Comparison of ENCODE assay signal across 8 cellular contexts in the genomic region with DNA sequence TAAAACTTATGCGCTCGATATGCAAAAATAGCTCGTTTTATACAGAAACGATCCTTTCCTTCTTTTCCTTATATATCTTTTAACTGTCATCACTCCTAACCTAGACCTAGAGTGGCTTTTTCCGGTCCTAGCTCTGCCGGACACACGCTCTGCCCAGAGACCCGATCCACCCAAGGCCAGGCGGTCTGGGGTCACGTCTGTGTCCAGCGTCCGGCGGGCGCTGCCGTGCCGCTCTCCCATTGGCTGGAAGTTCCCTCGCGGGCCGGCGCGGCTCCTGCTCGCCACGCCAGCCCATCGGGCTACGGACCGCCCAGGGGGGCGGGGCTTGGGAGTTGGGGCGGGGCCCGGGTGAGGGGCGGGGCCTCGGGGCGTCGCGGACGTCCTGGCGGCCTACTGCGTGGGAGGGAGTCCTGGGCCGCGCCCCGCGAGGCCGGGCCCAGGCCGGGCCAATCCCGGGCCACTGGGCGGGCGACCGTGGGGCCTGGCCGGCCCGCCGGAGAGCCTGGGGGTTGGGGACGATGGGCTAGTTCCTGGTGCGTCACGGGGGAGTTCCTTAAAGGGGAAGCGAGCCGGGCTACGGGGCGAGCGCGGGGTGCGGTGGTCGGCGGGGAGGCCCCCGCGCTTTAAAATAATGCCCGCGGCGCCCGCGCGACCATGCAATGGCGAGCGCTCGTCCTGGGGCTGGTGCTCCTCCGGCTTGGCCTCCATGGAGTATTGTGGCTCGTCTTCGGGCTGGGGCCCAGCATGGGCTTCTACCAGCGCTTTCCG. TPM values are rescaled to one million over a fixed set of nuclear protein-coding genes. Genes with fewer than 3 reads are reported as not detected.
DNase-seq lines count a peak whose midpoint lies in the region; ATAC-seq, FAIRE-seq and TF ChIP-seq lines count a peak whose summit lies in the region.

A gene (plus strand): TSS at position 556 of the 768 bp plus-strand sequence. CDS start 99 bp downstream, at position 655.

- H4K20me1 ChIP-seq in OCI-LY3 (ENCODE audit: insufficient read depth, low read length) (peaks cover 10% of the 10 kb centered on the region), endothelial cell of umbilical vein (replicated peaks; ENCODE audit: control insufficient read depth, extremely low read depth, insufficient read depth, low read length) (no peaks in the 10 kb centered on the region)

- H3K4me1 Mint-ChIP-seq in Caco-2 (ENCODE audit: low read depth, unreplicated experiment) = peaks cover 12% of the 10 kb centered on the region

- H3K4me2 ChIP-seq in OCI-LY3 (ENCODE audit: low read length) (peak within 1 kb of the TSS; percentile 77), endothelial cell of umbilical vein (ENCODE audit: insufficient read depth, low read length) (peak within 1 kb of the TSS; percentile 96)

- POLR2A ChIA-PET in Caco-2 (lab: Charles Lee) = interaction anchor here (0.6 kb wide), 1 partner anchor 147 kb away, joined by 3 read pairs; no protein-coding TSS in a partner anchor
- POLR2A ChIA-PET in endothelial cell of umbilical vein (lab: Charles Lee) = interaction anchor here (0.9 to 1.0 kb wide), 2 partner anchors 9 to 694 kb away, joined by 3 read pairs; a partner anchor contains a TSS

- peak within 1 kb of the TSS; percentile 49; the same call in 1 of the 2 replicates for H2AFZ ChIP-seq in OCI-LY3 (ENCODE audit: low read depth, low read length)
- H2AFZ ChIP-seq in endothelial cell of umbilical vein (ENCODE audit: low read depth, low read length) = peak within 1 kb of the TSS; percentile 56

- H3K36me3 Mint-ChIP-seq in Caco-2 (ENCODE audit: insufficient read depth, unreplicated experiment) = peaks cover 41% of the 10 kb centered on the region

- H3K27ac ChIP-seq in OCI-LY3 (ENCODE audit: low read length) (peak within 1 kb of the TSS; percentile 96), endothelial cell of umbilical vein (ENCODE audit: insufficient read depth, low read depth, low read length) (peak within 1 kb of the TSS; percentile 92)

- peak; percentile 75 for ATAC-seq in GM21360 (IDR thresholded peaks at IDR 0.05; ENCODE audit: unreplicated experiment)

- BruUV-seq in Caco-2 (replicated peaks; lab: Mats Ljungman, UMichigan) (no TSS peak), endothelial cell of umbilical vein (replicated peaks; lab: Mats Ljungman, UMichigan) (no TSS peak)

- H3K36me3 ChIP-seq in Caco-2 (ENCODE audit: control insufficient read depth, insufficient read depth, low read length) (no peaks in the 10 kb centered on the region; the same call in 1 of the 2 replicates), OCI-LY3 (replicated peaks; ENCODE audit: low read depth, low read length) (peaks cover 17% of the 10 kb centered on the region), endothelial cell of umbilical vein (ENCODE audit: control insufficient read depth in 2 of 2, extremely low read depth in 1 of 2, insufficient read depth in 2 of 2, low read length in 2 of 2) (no peaks in the 10 kb centered on the region)

- H3K4me3 Mint-ChIP-seq in Caco-2 (ENCODE audit: unreplicated experiment) = peak within 1 kb of the TSS; percentile 77

- CTCF ChIA-PET in Caco-2 (lab: Charles Lee) (no interaction called here), endothelial cell of umbilical vein (lab: Charles Lee) (interaction anchor here (1.1 to 2.8 kb wide), 2 partner anchors 9 to 476 kb away, joined by 4 to 11 read pairs; no protein-coding TSS in a partner anchor)

- peak; percentile 72 for TF ChIP-seq POLR2A in endothelial cell of umbilical vein (IDR thresholded peaks at IDR 0.05; ENCODE audit: low read depth, low read length)

- no peak for TF ChIP-seq CTCF in Caco-2 (IDR thresholded peaks at IDR 0.05; ENCODE audit: insufficient read depth in 1 of 2, low read depth in 1 of 2, low read length in 1 of 2, severe bottlenecking in 1 of 2, unreplicated experiment in 1 of 2)
- TF ChIP-seq CTCF in OCI-LY3 (IDR thresholded peaks at IDR 0.05; ENCODE audit: low read depth, low read length) = no peak
- no peak for TF ChIP-seq CTCF in endothelial cell of umbilical vein (IDR thresholded peaks at IDR 0.05; ENCODE audit: extremely low read depth in 1 of 2, insufficient read depth in 1 of 2, low read depth in 1 of 2, low read length in 2 of 2)

- H3K27me3 ChIP-seq in Caco-2 (replicated peaks; ENCODE audit: control insufficient read depth, insufficient read depth, low read length) (no peaks in the 10 kb centered on the region), OCI-LY3 (ENCODE audit: low read depth, low read length) (no peaks in the 10 kb centered on the region), endothelial cell of umbilical vein (ENCODE audit: control insufficient read depth in 2 of 2, insufficient read depth in 2 of 2, low read length in 2 of 2) (no peaks in the 10 kb centered on the region)

- H3K9me3 Mint-ChIP-seq in Caco-2 (ENCODE audit: unreplicated experiment) = no peaks in the 10 kb centered on the region

- no peaks in the 10 kb centered on the region for H3K9me3 ChIP-seq in Caco-2
- H3K9me3 ChIP-seq in OCI-LY3 (ENCODE audit: insufficient read depth, low read length) = no peaks in the 10 kb centered on the region
- no peaks in the 10 kb centered on the region for H3K9me3 ChIP-seq in endothelial cell of umbilical vein (replicated peaks; ENCODE audit: control insufficient read depth, insufficient read depth, low read length)

- H3K9ac ChIP-seq in OCI-LY3 (ENCODE audit: low read length) (peak within 1 kb of the TSS; percentile 100), endothelial cell of umbilical vein (replicated peaks; ENCODE audit: extremely low read depth, insufficient read depth, low read length) (peak within 1 kb of the TSS; percentile 92)

- H3K4me3 ChIP-seq in Caco-2 (ENCODE audit: low read depth, low read length) (peak within 1 kb of the TSS; percentile 94), OCI-LY3 (ENCODE audit: low read length) (peak within 1 kb of the TSS; percentile 95), endothelial cell of umbilical vein (replicated peaks in 1 of 3; ENCODE audit: insufficient read depth in 1 of 3, low read depth in 1 of 3, low read length in 3 of 3) (peak within 1 kb of the TSS; percentile 82 to 88 (median 83))

- peak; percentile 93 to 97 for DNase-seq in Caco-2
- peak; percentile 87 for DNase-seq in HT-29 (ENCODE audit: low spot score)
- peak; percentile 99 for DNase-seq in activated CD8-positive, alpha-beta memory T cell treated with anti-CD3 and anti-CD28 coated beads, Interleukin-2, amount 50 U/mL, for 48 hours
- peak; percentile 98 for DNase-seq in endothelial cell of umbilical vein (ENCODE audit: low read depth, low spot score)
- peak; percentile 97 for DNase-seq in midbrain (lab: John Stamatoyannopoulos, UW)
- DNase-seq in stimulated activated CD8-positive, alpha-beta memory T cell treated with anti-CD3 and anti-CD28 coated beads, Interleukin-15, amount 100 ng/mL, for 48 hours (ENCODE audit: low read depth in 2 of 2) = peak; percentile 94 to 97

- no peaks in the 10 kb centered on the region for H3K9me1 ChIP-seq in endothelial cell of umbilical vein (replicated peaks; ENCODE audit: control insufficient read depth, extremely low read depth, insufficient read depth, low read length)

- intact Hi-C loops in Caco-2 (cut with micrococcal nuclease; ENCODE audit: unreplicated experiment) = loop anchor here (1.0 to 5.0 kb wide), 4 partner anchors 49 to 445 kb away; a partner anchor contains a TSS
- intact Hi-C loops in endothelial cell of umbilical vein (cut with micrococcal nuclease) = loop anchor here (1.0 to 5.0 kb wide), 7 partner anchors 8 to 695 kb away; a partner anchor contains a TSS

- dilution Hi-C loops in endothelial cell of umbilical vein (cut with MboI; ENCODE audit: extremely low pct_ligation_motif_present, low sequenced_read_pairs) = no loop called here

- peak within 1 kb of the TSS; percentile 95 for H3K27ac Mint-ChIP-seq in Caco-2 (ENCODE audit: unreplicated experiment)

- peaks cover 48% of the 10 kb centered on the region for H3K79me2 ChIP-seq in OCI-LY3 (ENCODE audit: low read length)
- peaks cover 47% of the 10 kb centered on the region for H3K79me2 ChIP-seq in endothelial cell of umbilical vein (ENCODE audit: control insufficient read depth, insufficient read depth, low read length)

- H3K4me1 ChIP-seq in Caco-2 (peaks cover 16% of the 10 kb centered on the region; the same call in 1 of the 2 replicates), OCI-LY3 (ENCODE audit: low read length) (peaks cover 32% of the 10 kb centered on the region), endothelial cell of umbilical vein (ENCODE audit: control insufficient read depth, extremely low read depth, insufficient read depth, low read length) (peaks cover 21% of the 10 kb centered on the region)

- FAIRE-seq in endothelial cell of umbilical vein (lab: Jason Lieb, UNC) = peak; percentile 93

- H3K27me3 Mint-ChIP-seq in Caco-2 (ENCODE audit: insufficient read depth, unreplicated experiment) = no peaks in the 10 kb centered on the region

TF ChIP-seq in endothelial cell of umbilical vein, 7 proteins besides CTCF, POLR2A, EP300 and RAD21:
- no peak for TF ChIP-seq EZH2 (IDR thresholded peaks at IDR 0.05; ENCODE audit: borderline replicate concordance, low read depth, low read length, severe bottlenecking)
- TF ChIP-seq, protein P1, sequence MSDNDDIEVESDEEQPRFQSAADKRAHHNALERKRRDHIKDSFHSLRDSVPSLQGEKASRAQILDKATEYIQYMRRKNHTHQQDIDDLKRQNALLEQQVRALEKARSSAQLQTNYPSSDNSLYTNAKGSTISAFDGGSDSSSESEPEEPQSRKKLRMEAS (IDR thresholded peaks at IDR 0.05; ENCODE audit: insufficient read depth, insufficient read length) = peak; percentile 28
- no peak for TF ChIP-seq JUN (IDR thresholded peaks at IDR 0.05; ENCODE audit: borderline replicate concordance, insufficient read depth, insufficient read length, low read depth)
- TF ChIP-seq MYC (IDR thresholded peaks at IDR 0.05; ENCODE audit: low read depth, low read length) = no peak
- TF ChIP-seq FOS (IDR thresholded peaks at IDR 0.05; ENCODE audit: borderline replicate concordance, insufficient read depth, low read length) = no peak
- no peak for TF ChIP-seq GATA2 (IDR thresholded peaks at IDR 0.05; ENCODE audit: insufficient read depth, insufficient read length, low read depth, low read length)
- TF ChIP-seq POLR2AphosphoS5 (IDR thresholded peaks at IDR 0.05; ENCODE audit: insufficient read depth, low read depth, low read length) = peak; percentile 58

RNA-seq across cellular contexts. Expression of the gene that starts here (rescaled TPM):
- 42.6 and 51.3 TPM in 2 replicates for total RNA-seq in Caco-2 (2022)
- 35.8 and 36.0 TPM in 2 replicates for total RNA-seq in HT-29 (2014; rRNA removed; shearing (Covaris generic))
- 61.1 and 65.4 TPM in 2 replicates for total RNA-seq in endothelial cell of umbilical vein
- 19.1 and 19.4 TPM in 2 replicates for polyA plus RNA-seq in endothelial cell of umbilical vein
- 17.5 and 20.8 TPM in 2 replicates for polyA plus RNA-seq in endothelial cell of umbilical vein (2011; cell fraction: cytosol; rRNA removed)
- polyA plus RNA-seq in endothelial cell of umbilical vein (2011; cell fraction: nucleus; rRNA removed) = 39.2 and 44.3 TPM in 2 replicates
- 28.9 and 34.0 TPM in 2 replicates for polyA plus RNA-seq in endothelial cell of umbilical vein (2012)
- polyA minus RNA-seq in endothelial cell of umbilical vein = 50.1 and 54.7 TPM in 2 replicates
- 22.5 TPM for polyA minus RNA-seq in endothelial cell of umbilical vein (2011; cell fraction: cytosol; rRNA and poly(A)+ RNA removed)
- 38.2 and 49.6 TPM in 2 replicates for polyA minus RNA-seq in endothelial cell of umbilical vein (2011; cell fraction: nucleus; rRNA and poly(A)+ RNA removed)

Comparison
In these comparisons a context has a peak if more than half of its experiments do, and no peak if none do; other contexts are left out.
1. Peak in every context shown above with its lines: DNase-seq, ATAC-seq, H3K4me3 ChIP-seq and H3K27ac ChIP-seq.